19 cellular contexts compared by ENCODE assay signal in genomic region chr5:167899490-167899889, GRCh38.
A peak's percentile ranks its signal among the peaks of the same experiment; 100 is the strongest.
DNase-seq lines count a peak whose midpoint lies in the region; ATAC-seq, FAIRE-seq and TF ChIP-seq lines count a peak whose summit lies in the region.
"Had no signal": no experiment of that assay in that cellular context is flagged by ENCODE, and none has a peak within 500 bp of the region (broad histone marks: within the 10 kb centered on the region; RNA-seq: fewer than 3 reads in every experiment).

No MANE protein-coding gene starts in this region.

- H3K27ac ChIP-seq in IMR-90 (ENCODE audit: insufficient read depth, low read length), result no peak overlapping the region
- H3K27ac ChIP-seq: vagina, VCaP had no signal

- intact Hi-C loops in Calu3 (cut with micrococcal nuclease; ENCODE audit: unreplicated experiment), result no loop called here
- intact Hi-C loops in IMR-90 (cut with micrococcal nuclease), result no loop called here

- no peaks in the 10 kb centered on the region for H3K36me3 ChIP-seq in IMR-90 (ENCODE audit: control insufficient read depth, insufficient read depth, low read length)
- H3K36me3 ChIP-seq in bronchial epithelial cell (ENCODE audit: control insufficient read depth, insufficient read depth, low read length), result peaks cover 3% of the 10 kb centered on the region
- H3K36me3 ChIP-seq: vagina had no signal

- H2AK9ac ChIP-seq in IMR-90 (replicated peaks; ENCODE audit: low read depth, low read length, poor library complexity), result no peak overlapping the region

- no peak overlapping the region for H3K4me3 ChIP-seq in IMR-90 (ENCODE audit: insufficient read depth, low read depth, low read length)
- H3K4me3 ChIP-seq in bronchial epithelial cell (ENCODE audit: low read depth, low read length), result no peak overlapping the region
- H3K4me3 ChIP-seq: vagina had no signal

- peaks cover 93% of the 10 kb centered on the region for H3K27me3 Mint-ChIP-seq in Calu3 (ENCODE audit: unreplicated experiment)
- H3K27me3 Mint-ChIP-seq: activated CD8-positive, alpha-beta T cell treated with anti-CD3 and anti-CD28 coated beads for 36 hours; central memory CD8-positive, alpha-beta T cell had no signal

- H3K9me3 ChIP-seq in IMR-90 (ENCODE audit: control insufficient read depth, insufficient read depth, low read length), result no peaks in the 10 kb centered on the region; the same call in 1 of the 2 replicates
- H3K9me3 ChIP-seq: vagina had no signal

- no peak overlapping the region for H4K91ac ChIP-seq in IMR-90 (ENCODE audit: insufficient read depth, low read depth, low read length)

- no peaks in the 10 kb centered on the region; the same call in 1 of the 2 replicates for H3K4me1 ChIP-seq in IMR-90 (ENCODE audit: control insufficient read depth, insufficient read depth, low read length)
- H3K4me1 ChIP-seq: vagina had no signal

- H3K27me3 ChIP-seq in IMR-90 (ENCODE audit: control insufficient read depth, insufficient read depth, low read length) (peaks cover 2% of the 10 kb centered on the region; the same call in 1 of the 2 replicates), bronchial epithelial cell (ENCODE audit: control insufficient read depth, insufficient read depth, low read length) (no peaks in the 10 kb centered on the region)
- H3K27me3 ChIP-seq: vagina had no signal

- H3K23ac ChIP-seq in IMR-90 (ENCODE audit: low read depth, low read length), result no peak overlapping the region

- no peaks in the 10 kb centered on the region for H3K79me1 ChIP-seq in IMR-90 (ENCODE audit: low read depth in 1 of 2, low read length in 2 of 2)

- CTCF ChIA-PET in Calu3 (lab: Charles Lee), result interaction anchor here (0.6 kb wide), 1 partner anchor 57 kb away, joined by 4 read pairs; no protein-coding TSS in a partner anchor
- CTCF ChIA-PET in IMR-90 (lab: Yijun Ruan, JAX), result no interaction called here

- no peak overlapping the region for H3K4me3 Mint-ChIP-seq in Calu3 (ENCODE audit: low read depth, unreplicated experiment)
- H3K4me3 Mint-ChIP-seq: activated CD8-positive, alpha-beta T cell treated with anti-CD3 and anti-CD28 coated beads for 36 hours; activated T-cell treated with anti-CD3 and anti-CD28 coated beads, Interleukin-2, amount 50 U/mL, for 72 hours; central memory CD8-positive, alpha-beta T cell had no signal

- H3K4ac ChIP-seq in IMR-90 (ENCODE audit: low read depth, low read length), result no peak overlapping the region

- H2BK5ac ChIP-seq in IMR-90 (ENCODE audit: low read depth, low read length, poor library complexity, severe bottlenecking), result no peak overlapping the region

- no peak overlapping the region for H2AFZ ChIP-seq in IMR-90 (replicated peaks; ENCODE audit: low read length, poor library complexity)

- FAIRE-seq in bronchial epithelial cell (lab: Jason Lieb, UNC), result no peak
- FAIRE-seq: frontal cortex had no signal

- H2BK15ac ChIP-seq in IMR-90 (ENCODE audit: low read depth, low read length), result no peak overlapping the region

- H4K5ac ChIP-seq in IMR-90 (ENCODE audit: low read depth, low read length), result no peak overlapping the region

- BruUV-seq in Calu3 (replicated peaks; lab: Mats Ljungman, UMichigan) (no TSS peak), IMR-90 (replicated peaks; lab: Mats Ljungman, UMichigan) (no TSS peak)

- H3K36me3 Mint-ChIP-seq in Calu3 (ENCODE audit: insufficient read depth, unreplicated experiment), result no peaks in the 10 kb centered on the region

- no peak overlapping the region for H3K9ac ChIP-seq in IMR-90 (ENCODE audit: low read depth, low read length)

- dilution Hi-C loops in IMR-90 (cut with HindIII; ENCODE audit: low sequenced_read_pairs, unreplicated experiment), result no loop called here

- no peak overlapping the region for H3K27ac Mint-ChIP-seq in Calu3 (ENCODE audit: unreplicated experiment)
- H3K27ac Mint-ChIP-seq: activated CD8-positive, alpha-beta T cell treated with anti-CD3 and anti-CD28 coated beads for 36 hours; activated T-cell treated with anti-CD3 and anti-CD28 coated beads, Interleukin-2, amount 50 U/mL, for 72 hours had no signal

- TF ChIP-seq CTCF in Calu3 (IDR thresholded peaks at IDR 0.05; ENCODE audit: unreplicated experiment), result no peak
- no peak for TF ChIP-seq CTCF in IMR-90 (conservative IDR thresholded peaks at IDR 0.05; ENCODE audit: low read depth, low read length)
- no peak for TF ChIP-seq CTCF in bronchial epithelial cell (IDR thresholded peaks at IDR 0.05; ENCODE audit: insufficient read depth, low read length, severe bottlenecking)
- no peak for TF ChIP-seq CTCF in GM13977 (IDR thresholded peaks at IDR 0.05; ENCODE audit: extremely low read depth, insufficient read depth, missing control alignments)

- WGBS in IMR-90 (ENCODE audit: extremely low coverage in 2 of 2, insufficient read length in 1 of 2), 2 experiments, result no CpG with 5 or more reads among the region's 6 CpGs

- H3K9me3 Mint-ChIP-seq in Calu3 (ENCODE audit: low read depth, unreplicated experiment), result no peaks in the 10 kb centered on the region
- H3K9me3 Mint-ChIP-seq: activated CD8-positive, alpha-beta T cell treated with anti-CD3 and anti-CD28 coated beads for 36 hours had no signal

- no peak overlapping the region for H4K8ac ChIP-seq in IMR-90 (ENCODE audit: low read depth in 2 of 2, low read length in 2 of 2)

- H2BK120ac ChIP-seq in IMR-90 (ENCODE audit: low read depth, low read length), result no peak overlapping the region

- H4K20me1 ChIP-seq in IMR-90 (ENCODE audit: insufficient read depth, low read length), result no peaks in the 10 kb centered on the region

- H3K4me2 ChIP-seq in IMR-90 (ENCODE audit: low read depth, low read length), result no peak overlapping the region

- ATAC-seq in IMR-90 (ENCODE audit: low read depth) (no peak), HG02973 (IDR thresholded peaks at IDR 0.05; ENCODE audit: unreplicated experiment) (no peak)
- ATAC-seq: activated CD8-positive, alpha-beta T cell treated with anti-CD3 and anti-CD28 coated beads for 36 hours; activated T-cell treated with anti-CD3 and anti-CD28 coated beads, Interleukin-2, amount 50 U/mL, for 72 hours; Panc1 had no signal

- H3K9me1 ChIP-seq in IMR-90 (ENCODE audit: insufficient read depth, low read length), result no peaks in the 10 kb centered on the region

- H3K4me1 Mint-ChIP-seq in Calu3 (ENCODE audit: low read depth, unreplicated experiment), result no peaks in the 10 kb centered on the region
- H3K4me1 Mint-ChIP-seq: central memory CD8-positive, alpha-beta T cell had no signal

- H2AK5ac ChIP-seq in IMR-90 (ENCODE audit: low read depth, low read length), result no peak overlapping the region

- TF ChIP-seq RAD21 in IMR-90 (IDR thresholded peaks at IDR 0.05; ENCODE audit: low read length), result no peak

- no peak overlapping the region for H3K56ac ChIP-seq in IMR-90 (ENCODE audit: extremely low read depth, insufficient read depth, low read length)

- DNase-seq in Calu3, result peak; percentile 6
- peak; percentile 17 for DNase-seq in IMR-90
- peak; percentile 69 for DNase-seq in bronchial epithelial cell (ENCODE audit: low read depth)
- peak; percentile 7 for DNase-seq in myocyte (ENCODE audit: low read depth)
- no peak for DNase-seq in T-helper 9 cell
- no peak for DNase-seq in GM13977 (ENCODE audit: low spot score)
- DNase-seq in NCI-H2196 treated with DMSO at 0.1 percent for 48 hours (lab: John Stamatoyannopoulos, UW; ENCODE audit: unreplicated experiment), result no peak
- DNase-seq: activated CD8-positive, alpha-beta T cell treated with anti-CD3 and anti-CD28 coated beads for 36 hours; activated T-cell treated with anti-CD3 and anti-CD28 coated beads, Interleukin-2, amount 50 U/mL, for 72 hours; GF-D8; NCI-H1048; NCI-H2107; NCI-H748 treated with DMSO at 0.1 percent for 48 hours had no signal

- no peak overlapping the region for H3K14ac ChIP-seq in IMR-90 (replicated peaks; ENCODE audit: low read depth, low read length)

- in situ Hi-C loops in IMR-90 (cut with MboI; ENCODE audit: low sequenced_read_pairs) (no loop called here), GM13977 (cut with MboI; ENCODE audit: low pct_unique_long_range_greater_than_20kb, low sequenced_read_pairs, unreplicated experiment) (no loop called here)

- no peak for TF ChIP-seq POLR2A in IMR-90 (IDR thresholded peaks at IDR 0.05; ENCODE audit: low read depth, low read length)

- POLR2A ChIA-PET in IMR-90 (lab: Charles Lee; ENCODE audit: unreplicated experiment), result no interaction called here

- H3K18ac ChIP-seq in IMR-90 (ENCODE audit: low read depth, low read length), result no peak overlapping the region

- H2BK20ac ChIP-seq in IMR-90 (ENCODE audit: low read depth, low read length), result no peak overlapping the region

TF ChIP-seq in IMR-90, 13 proteins besides CTCF, POLR2A, EP300 and RAD21 (continues in another document):
- TF ChIP-seq CEBPB (IDR thresholded peaks at IDR 0.05; ENCODE audit: low read depth, low read length), result no peak
- TF ChIP-seq USF2 (IDR thresholded peaks at IDR 0.05; ENCODE audit: low read depth, low read length), result no peak
- TF ChIP-seq RCOR1 (IDR thresholded peaks at IDR 0.05; ENCODE audit: insufficient replicate concordance, low read length), result no peak
- TF ChIP-seq RFX5 (IDR thresholded peaks at IDR 0.05; ENCODE audit: low read depth, low read length), result no peak
- TF ChIP-seq FOS (IDR thresholded peaks at IDR 0.05; ENCODE audit: low read depth, low read length), result no peak
- TF ChIP-seq CHD1 (IDR thresholded peaks at IDR 0.05; ENCODE audit: low read depth, low read length), result no peak
- no peak for TF ChIP-seq NFE2L2 (IDR thresholded peaks at IDR 0.05; ENCODE audit: low read depth, low read length)
- TF ChIP-seq SMC3 (IDR thresholded peaks at IDR 0.05; ENCODE audit: low read depth, low read length), result no peak
- no peak for TF ChIP-seq MAFK (IDR thresholded peaks at IDR 0.05; ENCODE audit: low read depth, low read length)
- no peak for TF ChIP-seq BHLHE40 (IDR thresholded peaks at IDR 0.05; ENCODE audit: low read depth, low read length)
- no peak for TF ChIP-seq ELK1 (IDR thresholded peaks at IDR 0.05; ENCODE audit: borderline replicate concordance, low read depth, low read length)
- TF ChIP-seq MAZ (IDR thresholded peaks at IDR 0.05; ENCODE audit: borderline replicate concordance, low read depth, low read length), result no peak

Comparison
In these comparisons a context has a peak if more than half of its experiments do, and no peak if none do; other contexts are left out.
1. DNase-seq: peak in Calu3 (single experiment), IMR-90 (single experiment), bronchial epithelial cell (single experiment) and myocyte (single experiment); none in T-helper 9 cell (single experiment), GM13977 (single experiment) and NCI-H2196 treated with DMSO at 0.1 percent for 48 hours (single experiment).